ENCODE assay signal across 20 cellular contexts in genomic region chr4:14887842-14888433, GRCh38.
DNase-seq lines count a peak whose midpoint lies in the region; ATAC-seq and TF ChIP-seq lines count a peak whose summit lies in the region.
"Had no signal": no experiment of that assay in that cellular context is flagged by ENCODE, and none has a peak within 500 bp of the region (broad histone marks: within the 10 kb centered on the region; RNA-seq: fewer than 3 reads in every experiment).

No MANE protein-coding gene starts in this region.

- H3K27ac Mint-ChIP-seq in activated CD8-positive, alpha-beta T cell treated with anti-CD3 and anti-CD28 coated beads, Interleukin-2, amount 10 ng/mL, durations not matched to agents 7 days and 5 days: no peak overlapping the region
- no peak overlapping the region for H3K27ac Mint-ChIP-seq in progenitor cell of endocrine pancreas
- no peak overlapping the region for H3K27ac Mint-ChIP-seq in activated CD4-positive, alpha-beta memory T cell treated with anti-CD3 and anti-CD28 coated beads, Interleukin-2, amount 10 ng/mL, durations not matched to agents 7 days and 5 days
- H3K27ac Mint-ChIP-seq: CD14-positive monocyte had no signal

- H3K4me3 ChIP-seq in PC-9: no peak overlapping the region
- H3K4me3 ChIP-seq in skin epidermis: no peak overlapping the region
- H3K4me3 ChIP-seq in brain microvascular endothelial cell (ENCODE audit: low read depth, low read length): no peak overlapping the region
- H3K4me3 ChIP-seq: GM23248, SJCRH30 had no signal

- H3K27me3 ChIP-seq in PC-9 (ENCODE audit: insufficient read depth, low read depth): no peaks in the 10 kb centered on the region
- H3K27me3 ChIP-seq in brain microvascular endothelial cell (replicated peaks): no peaks in the 10 kb centered on the region

- in situ Hi-C loops in brain microvascular endothelial cell (cut with HindIII; ENCODE audit: low pct_ligation_motif_present, low sequenced_read_pairs): no loop called here

- no peaks in the 10 kb centered on the region for H3K9me3 Mint-ChIP-seq in activated CD8-positive, alpha-beta T cell treated with anti-CD3 and anti-CD28 coated beads, Interleukin-2, amount 10 ng/mL, durations not matched to agents 7 days and 5 days (ENCODE audit: insufficient read depth)
- peaks cover 2% of the 10 kb centered on the region for H3K9me3 Mint-ChIP-seq in progenitor cell of endocrine pancreas (ENCODE audit: low read depth)
- no peaks in the 10 kb centered on the region for H3K9me3 Mint-ChIP-seq in activated CD4-positive, alpha-beta memory T cell treated with anti-CD3 and anti-CD28 coated beads, Interleukin-2, amount 10 ng/mL, durations not matched to agents 7 days and 5 days

- H3K36me3 Mint-ChIP-seq in activated CD8-positive, alpha-beta T cell treated with anti-CD3 and anti-CD28 coated beads, Interleukin-2, amount 10 ng/mL, durations not matched to agents 7 days and 5 days (ENCODE audit: low read depth): no peaks in the 10 kb centered on the region
- no peaks in the 10 kb centered on the region for H3K36me3 Mint-ChIP-seq in progenitor cell of endocrine pancreas (ENCODE audit: insufficient read depth)
- no peaks in the 10 kb centered on the region for H3K36me3 Mint-ChIP-seq in activated CD4-positive, alpha-beta memory T cell treated with anti-CD3 and anti-CD28 coated beads, Interleukin-2, amount 10 ng/mL, durations not matched to agents 7 days and 5 days (ENCODE audit: low read depth)
- H3K36me3 Mint-ChIP-seq: CD14-positive monocyte had no signal

- CTCF ChIA-PET in PC-9 (lab: Charles Lee): no interaction called here
- CTCF ChIA-PET in activated CD8-positive, alpha-beta T cell treated with anti-CD3 and anti-CD28 coated beads, Interleukin-2, amount 10 ng/mL, durations not matched to agents 7 days and 5 days (lab: Charles Lee): no interaction called here
- CTCF ChIA-PET in activated CD4-positive, alpha-beta memory T cell treated with anti-CD3 and anti-CD28 coated beads, Interleukin-2, amount 10 ng/mL, durations not matched to agents 7 days and 5 days (lab: Charles Lee): no interaction called here

- intact Hi-C loops in PC-9 (cut with micrococcal nuclease; ENCODE audit: unreplicated experiment): no loop called here

- H3K27ac ChIP-seq in PC-9 (peak overlapping the region; percentile 43; the same call in 1 of the 2 replicates), epithelial cell of prostate (peak overlapping the region; percentile 55), skin epidermis (peak overlapping the region in 16 of 21 experiments; percentile 2 to 76 (median 52)), brain microvascular endothelial cell (no peak overlapping the region)
- H3K27ac ChIP-seq: GM23248, SJCRH30 had no signal

- H3K79me2 ChIP-seq in PC-9 (ENCODE audit: low read depth): no peaks in the 10 kb centered on the region

- POLR2A ChIA-PET in PC-9 (lab: Charles Lee; ENCODE audit: unreplicated experiment): interaction anchor here (0.6 kb wide), 1 partner anchor 56 kb away, joined by 7 read pairs; no protein-coding TSS in a partner anchor
- POLR2A ChIA-PET in activated CD8-positive, alpha-beta T cell treated with anti-CD3 and anti-CD28 coated beads, Interleukin-2, amount 10 ng/mL, durations not matched to agents 7 days and 5 days (lab: Charles Lee): interaction anchor here (0.6 kb wide), 1 partner anchor 79 kb away, joined by 3 read pairs; no protein-coding TSS in a partner anchor
- POLR2A ChIA-PET in activated CD4-positive, alpha-beta memory T cell treated with anti-CD3 and anti-CD28 coated beads, Interleukin-2, amount 10 ng/mL, durations not matched to agents 7 days and 5 days (lab: Charles Lee): no interaction called here

- no peaks in the 10 kb centered on the region for H3K9me3 ChIP-seq in PC-9 (ENCODE audit: insufficient read depth, low read depth)
- H3K9me3 ChIP-seq: SJCRH30 had no signal

- H3K4me1 ChIP-seq in PC-9 (replicated peaks; ENCODE audit: insufficient read depth): peaks cover 19% of the 10 kb centered on the region
- H3K4me1 ChIP-seq: SJCRH30 had no signal

- no peak overlapping the region for H2AFZ ChIP-seq in PC-9
- H2AFZ ChIP-seq: GM23248 had no signal

- peak overlapping the region; percentile 38; the same call in 1 of the 2 replicates for H3K4me2 ChIP-seq in PC-9

- peaks cover 17% of the 10 kb centered on the region for H3F3A ChIP-seq in PC-9 (ENCODE audit: insufficient read depth, low read depth)

- peaks cover 9% of the 10 kb centered on the region for H3K27me3 Mint-ChIP-seq in activated CD8-positive, alpha-beta T cell treated with anti-CD3 and anti-CD28 coated beads, Interleukin-2, amount 10 ng/mL, durations not matched to agents 7 days and 5 days (ENCODE audit: low read depth)
- peaks cover 6% of the 10 kb centered on the region for H3K27me3 Mint-ChIP-seq in progenitor cell of endocrine pancreas
- H3K27me3 Mint-ChIP-seq in activated CD4-positive, alpha-beta memory T cell treated with anti-CD3 and anti-CD28 coated beads, Interleukin-2, amount 10 ng/mL, durations not matched to agents 7 days and 5 days: peaks cover 5% of the 10 kb centered on the region

- ATAC-seq in activated CD8-positive, alpha-beta T cell treated with anti-CD3 and anti-CD28 coated beads, Interleukin-2, amount 10 ng/mL, durations not matched to agents 7 days and 5 days: no peak
- ATAC-seq: HCT116, PC-3 had no signal

- no peaks in the 10 kb centered on the region for H3K4me1 Mint-ChIP-seq in activated CD8-positive, alpha-beta T cell treated with anti-CD3 and anti-CD28 coated beads, Interleukin-2, amount 10 ng/mL, durations not matched to agents 7 days and 5 days (ENCODE audit: low read depth)
- H3K4me1 Mint-ChIP-seq in progenitor cell of endocrine pancreas (ENCODE audit: low read depth): no peaks in the 10 kb centered on the region
- no peaks in the 10 kb centered on the region for H3K4me1 Mint-ChIP-seq in activated CD4-positive, alpha-beta memory T cell treated with anti-CD3 and anti-CD28 coated beads, Interleukin-2, amount 10 ng/mL, durations not matched to agents 7 days and 5 days

- TF ChIP-seq CTCF in PC-9 (conservative IDR thresholded peaks at IDR 0.05) (no peak), progenitor cell of endocrine pancreas (IDR thresholded peaks at IDR 0.05; ENCODE audit: unreplicated experiment) (no peak), brain microvascular endothelial cell (IDR thresholded peaks at IDR 0.05; ENCODE audit: low read depth, low read length, missing control alignments) (no peak)

- no TSS peak for BruUV-seq in PC-9 (replicated peaks; lab: Mats Ljungman, UMichigan)

- no peak overlapping the region for H3K4me3 Mint-ChIP-seq in activated CD8-positive, alpha-beta T cell treated with anti-CD3 and anti-CD28 coated beads, Interleukin-2, amount 10 ng/mL, durations not matched to agents 7 days and 5 days
- H3K4me3 Mint-ChIP-seq in progenitor cell of endocrine pancreas (ENCODE audit: low read depth): no peak overlapping the region
- no peak overlapping the region for H3K4me3 Mint-ChIP-seq in activated CD4-positive, alpha-beta memory T cell treated with anti-CD3 and anti-CD28 coated beads, Interleukin-2, amount 10 ng/mL, durations not matched to agents 7 days and 5 days
- H3K4me3 Mint-ChIP-seq: CD14-positive monocyte had no signal

- H3K36me3 ChIP-seq in PC-9 (ENCODE audit: low read depth) (no peaks in the 10 kb centered on the region), brain microvascular endothelial cell (replicated peaks) (no peaks in the 10 kb centered on the region)
- H3K36me3 ChIP-seq: SJCRH30 had no signal

- no peaks in the 10 kb centered on the region for H3K9me2 ChIP-seq in PC-9 (ENCODE audit: insufficient read depth)

- DNase-seq in CD1c-positive myeloid dendritic cell (ENCODE audit: extremely low spot score) (peak; percentile 73), PC-9 (no peak), epithelial cell of prostate (ENCODE audit: low read depth, low spot score) (no peak), progenitor cell of endocrine pancreas (ENCODE audit: low spot score, unreplicated experiment) (no peak), brain microvascular endothelial cell (no peak)
- DNase-seq in activated CD8-positive, alpha-beta T cell treated with anti-CD3 and anti-CD28 coated beads, Interleukin-2, amount 10 ng/mL, durations not matched to agents 7 days and 5 days: no peak
- no peak for DNase-seq in activated CD4-positive, alpha-beta memory T cell treated with anti-CD3 and anti-CD28 coated beads, Interleukin-2, amount 10 ng/mL, durations not matched to agents 7 days and 5 days
- DNase-seq: 8988T, COR-L47, DMS153, GDM1, NCI-H1694 treated with DMSO at 0.1 percent for 48 hours, NCI-H510A treated with DMSO at 0.1 percent for 48 hours, NCI-H774, PC-3, SJCRH30 had no signal

- no peaks in the 10 kb centered on the region for H4K20me1 ChIP-seq in PC-9 (ENCODE audit: insufficient read depth)
